Comparison of ENCODE assay signal across 19 cellular contexts in genomic region chr2:76330865-76331264, GRCh38.
"Had no signal": no experiment of that assay in that cellular context is flagged by ENCODE, and none has a peak within 500 bp of the region (broad histone marks: within the 10 kb centered on the region; RNA-seq: fewer than 3 reads in every experiment).

No MANE protein-coding gene starts in this region.

- H3K36me3 ChIP-seq: cardiac muscle cell, heart right ventricle, pancreas, thyroid gland, WERI-Rb-1 had no signal

- ATAC-seq: activated CD8-positive, alpha-beta T cell treated with anti-CD3 and anti-CD28 coated beads, Interleukin-2, amount 10 ng/mL, durations not matched to agents 7 days and 5 days; body of pancreas; heart right ventricle; left colon; pancreas; right cardiac atrium had no signal

- H3K27ac ChIP-seq: body of pancreas, cardiac muscle cell, epithelial cell of prostate, heart right ventricle, pancreas, thyroid gland, WERI-Rb-1 had no signal

- H3K4me3 ChIP-seq: body of pancreas, cardiac muscle cell, heart right ventricle, pancreas, thyroid gland had no signal

- DNase-seq: activated CD4-positive, alpha-beta T cell treated with anti-CD3 and anti-CD28 coated beads, Interleukin-2, amount 50 U/mL, for 1 hour; activated CD4-positive, CD25-positive, alpha-beta regulatory T cell treated with anti-CD3 and anti-CD28 coated beads, Interleukin-2, amount 50 U/mL, for 72 hours; activated CD8-positive, alpha-beta T cell treated with anti-CD3 and anti-CD28 coated beads, Interleukin-2, amount 10 ng/mL, durations not matched to agents 7 days and 5 days; activated gamma-delta T cell treated with Interleukin-2 at 50 U/mL for 16 hours; activated T-cell treated with anti-CD3 and anti-CD28 coated beads, Interleukin-2, amount 50 U/mL, for 1 hour; anterior cingulate cortex; body of pancreas; heart right ventricle; left colon; mesenchymal stem cell; nephron progenitor cell; pancreas; right cardiac atrium; stimulated activated CD4-positive, alpha-beta T cell treated with anti-CD3 and anti-CD28 coated beads, Interleukin-4, amount 100 ng/mL, for 24 hours; stimulated activated naive CD4-positive, alpha-beta T cell treated with Interleukin-2 at 50 U/mL for 16 hours; thyroid gland; WERI-Rb-1 had no signal

- H3K4me1 ChIP-seq: body of pancreas, heart right ventricle, pancreas, thyroid gland had no signal

- H3K27me3 ChIP-seq: body of pancreas, cardiac muscle cell, heart right ventricle, pancreas, thyroid gland had no signal

- H3K9me3 ChIP-seq: body of pancreas, pancreas, thyroid gland had no signal
